ENCODE assay signal across 8 cellular contexts in genomic region chr16:20806168-20807050, GRCh38. TPM values are rescaled to one million over a fixed set of nuclear protein-coding genes. Genes with fewer than 3 reads are reported as not detected.
DNase-seq lines count a peak whose midpoint lies in the region; ATAC-seq and TF ChIP-seq lines count a peak whose summit lies in the region.

A gene with protein sequence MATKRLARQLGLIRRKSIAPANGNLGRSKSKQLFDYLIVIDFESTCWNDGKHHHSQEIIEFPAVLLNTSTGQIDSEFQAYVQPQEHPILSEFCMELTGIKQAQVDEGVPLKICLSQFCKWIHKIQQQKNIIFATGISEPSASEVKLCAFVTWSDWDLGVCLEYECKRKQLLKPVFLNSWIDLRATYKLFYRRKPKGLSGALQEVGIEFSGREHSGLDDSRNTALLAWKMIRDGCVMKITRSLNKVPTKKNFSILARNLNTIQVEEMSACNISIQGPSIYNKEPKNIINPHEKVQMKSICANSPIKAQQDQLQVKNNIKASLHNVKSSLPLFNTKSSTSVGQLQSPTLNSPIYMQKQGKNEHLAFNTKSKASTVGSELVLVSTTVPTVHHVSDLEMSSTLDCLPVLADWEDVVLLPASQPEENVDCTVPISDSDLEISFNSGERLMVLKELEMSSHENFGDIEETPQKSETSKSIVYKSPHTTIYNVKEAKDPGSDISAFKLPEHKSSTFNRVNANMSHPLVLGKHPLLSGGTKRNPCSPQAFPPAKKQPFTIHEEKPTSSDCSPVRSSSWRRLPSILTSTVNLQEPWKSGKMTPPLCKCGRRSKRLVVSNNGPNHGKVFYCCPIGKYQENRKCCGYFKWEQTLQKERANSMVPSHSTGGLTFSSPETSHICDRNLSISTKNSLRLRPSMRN (minus strand): TSS chr16:20806472. CDS start chr16:20806430, 42 bp downstream.
REXO5 (plus strand) TSS chr16:20806527; CDS start chr16:20806954, 427 bp downstream.

- no peaks in the 10 kb centered on the region for H3K9me3 Mint-ChIP-seq in activated CD4-positive, alpha-beta memory T cell treated with anti-CD3 and anti-CD28 coated beads for 36 hours

- DNase-seq in CD1c-positive myeloid dendritic cell (ENCODE audit: extremely low spot score) (peak; percentile 96), NCI-H774 (lab: John Stamatoyannopoulos, UW) (peak; percentile 94), lower leg skin (ENCODE audit: low spot score in 2 of 2) (peak; percentile 87 to 97)
- DNase-seq in activated CD4-positive, alpha-beta memory T cell treated with anti-CD3 and anti-CD28 coated beads for 36 hours = peak; percentile 87
- DNase-seq in stimulated activated CD4-positive, alpha-beta T cell treated with anti-CD3 and anti-CD28 coated beads, Interleukin-4, amount 100 ng/mL, for 4 hours = peak; percentile 65 to 69

- H3K4me1 ChIP-seq in duodenal mucosa (ENCODE audit: control insufficient read depth in 1 of 2, insufficient read depth in 2 of 2, low read length in 2 of 2) = peaks cover 4 to 5% of the 10 kb centered on the region in 2 donors

- H3K27me3 ChIP-seq in duodenal mucosa (ENCODE audit: control insufficient read depth in 1 of 2, insufficient read depth in 2 of 2, low read length in 2 of 2) = no peaks in the 10 kb centered on the region

- peak within 1 kb of the TSS; percentile 94 for H3K27ac Mint-ChIP-seq in activated CD4-positive, alpha-beta memory T cell treated with anti-CD3 and anti-CD28 coated beads for 36 hours

- H3K36me3 Mint-ChIP-seq in activated CD4-positive, alpha-beta memory T cell treated with anti-CD3 and anti-CD28 coated beads for 36 hours = peaks cover 8% of the 10 kb centered on the region

- H3K4me3 ChIP-seq in duodenal mucosa (ENCODE audit: low read depth in 1 of 2, low read length in 2 of 2) (peak within 1 kb of the TSS; percentile 94 to 95), lower leg skin (ENCODE audit: low read depth, poor library complexity, severe bottlenecking) (peak within 1 kb of the TSS; percentile 46)

- H3K27me3 Mint-ChIP-seq in activated CD4-positive, alpha-beta memory T cell treated with anti-CD3 and anti-CD28 coated beads for 36 hours = no peaks in the 10 kb centered on the region

- no peaks in the 10 kb centered on the region for H3K9me3 ChIP-seq in duodenal mucosa (ENCODE audit: control insufficient read depth in 1 of 2, low read length in 2 of 2)

- peak within 1 kb of the TSS; percentile 96 for H3K4me3 Mint-ChIP-seq in activated CD4-positive, alpha-beta memory T cell treated with anti-CD3 and anti-CD28 coated beads for 36 hours

- CTCF ChIA-PET in activated CD4-positive, alpha-beta memory T cell treated with anti-CD3 and anti-CD28 coated beads for 36 hours (lab: Charles Lee) = interaction anchor here (0.6 to 1.5 kb wide), 11 partner anchors 16 to 494 kb away, joined by 3 to 6 read pairs (median 4); no protein-coding TSS in a partner anchor

- POLR2A ChIA-PET in activated CD4-positive, alpha-beta memory T cell treated with anti-CD3 and anti-CD28 coated beads for 36 hours (lab: Charles Lee) = interaction anchor here (1.1 to 1.2 kb wide), 3 partner anchors 43 to 94 kb away, joined by 3 to 4 read pairs (median 3); partner anchors contain the start of genes ACSM3, DCUN1D3, LYRM1 and THUMPD1

- peaks cover 8% of the 10 kb centered on the region for H3K4me1 Mint-ChIP-seq in activated CD4-positive, alpha-beta memory T cell treated with anti-CD3 and anti-CD28 coated beads for 36 hours (ENCODE audit: low read depth)

- H3K36me3 ChIP-seq in duodenal mucosa (ENCODE audit: control insufficient read depth in 1 of 2, insufficient read depth in 2 of 2, low read length in 2 of 2) = no peaks in the 10 kb centered on the region

- H3K9ac ChIP-seq in duodenal mucosa (ENCODE audit: low read depth in 1 of 2, low read length in 2 of 2) = peak within 1 kb of the TSS; percentile 85 to 86

- WGBS in lower leg skin, 2 donors = 1 to 2% methylated on average over 41 to 63 of the region's 74 CpGs

- intact Hi-C loops in activated CD4-positive, alpha-beta memory T cell treated with anti-CD3 and anti-CD28 coated beads for 36 hours (cut with micrococcal nuclease) = loop anchor here (1.0 to 10.0 kb wide), 5 partner anchors 41 to 98 kb away; partner anchors contain the start of genes DCUN1D3, LYRM1 and THUMPD1
- intact Hi-C loops in lower leg skin (cut with DNase I; ENCODE audit: low total_unique reads) = no loop called here

- peak within 1 kb of the TSS; percentile 86 for H3K27ac ChIP-seq in duodenal mucosa (ENCODE audit: low read depth, low read length)

- ATAC-seq in GM19395 (IDR thresholded peaks at IDR 0.05; ENCODE audit: unreplicated experiment) (peak; percentile 81), HG03571 (IDR thresholded peaks at IDR 0.05; ENCODE audit: unreplicated experiment) (peak; percentile 80)

- TF ChIP-seq POLR2A in lower leg skin (IDR thresholded peaks at IDR 0.05) = no peak

- no peak for TF ChIP-seq CTCF in lower leg skin (IDR thresholded peaks at IDR 0.05)

RNA-seq across cellular contexts. Expression of the first gene that starts in this region (rescaled TPM):
- total RNA-seq in activated CD4-positive, alpha-beta memory T cell treated with anti-CD3 and anti-CD28 coated beads for 36 hours = 10 to 100 TPM; 19.8 to 25.0 TPM
- total RNA-seq in lower leg skin = 10 to 100 TPM in 3 of 4 donors, 1 to 10 TPM in 1; 6.7 to 15.5 (median 12.0) TPM

RNA-seq across cellular contexts. Expression of gene REXO5, which starts in this region (rescaled TPM):
- 10 to 100 TPM; 24.3 to 25.7 TPM for total RNA-seq in activated CD4-positive, alpha-beta memory T cell treated with anti-CD3 and anti-CD28 coated beads for 36 hours
- total RNA-seq in lower leg skin = 10 to 100 TPM in 1 of 4 donors, 1 to 10 TPM in 3; 2.0 to 10.6 (median 6.2) TPM

Comparison
In these comparisons a context has a peak if more than half of its experiments do, and no peak if none do; other contexts are left out.
1. Peak in every context shown above with its lines: DNase-seq, ATAC-seq, H3K4me3 ChIP-seq and H3K27ac ChIP-seq.